In genomic region chr22:16989915-16990314, GRCh38 we compare ENCODE assay signal across 15 cellular contexts. TPM values are rescaled to one million over a fixed set of nuclear protein-coding genes. Genes with fewer than 3 reads are reported as not detected.
DNase-seq lines count a peak whose midpoint lies in the region; ATAC-seq and TF ChIP-seq lines count a peak whose summit lies in the region.
"Had no signal": no experiment of that assay in that cellular context is flagged by ENCODE, and none has a peak within 500 bp of the region (broad histone marks: within the 10 kb centered on the region; RNA-seq: fewer than 3 reads in every experiment).

No MANE protein-coding gene starts in this region.

- H3K27ac ChIP-seq in A673 (ENCODE audit: low read depth, low read length, poor library complexity, severe bottlenecking), result no peak overlapping the region

- H3K4me3 Mint-ChIP-seq in chondrocyte (ENCODE audit: unreplicated experiment) (no peak overlapping the region), natural killer cell (no peak overlapping the region)
- H3K4me3 Mint-ChIP-seq: CD14-positive monocyte; CD8-positive, alpha-beta T cell had no signal

- H3K36me3 ChIP-seq in A673 (ENCODE audit: insufficient read depth, low read length, poor library complexity, severe bottlenecking), result no peaks in the 10 kb centered on the region
- H3K36me3 ChIP-seq: HAP-1 had no signal

- H3K27me3 ChIP-seq in A673 (replicated peaks; ENCODE audit: insufficient read depth, low read depth, low read length, poor library complexity), result peaks cover 27% of the 10 kb centered on the region

- CTCF ChIA-PET in A673 (lab: Charles Lee), result no interaction called here

- H3K9me3 ChIP-seq in A673 (ENCODE audit: low read depth, low read length, poor library complexity, severe bottlenecking), result no peaks in the 10 kb centered on the region
- H3K9me3 ChIP-seq: Caco-2, HAP-1 had no signal

- no peaks in the 10 kb centered on the region for H3K4me1 Mint-ChIP-seq in chondrocyte (ENCODE audit: low read depth)
- peaks cover 0 to 5% of the 10 kb centered on the region in 2 donors for H3K4me1 Mint-ChIP-seq in natural killer cell

- no peaks in the 10 kb centered on the region for H3K4me1 ChIP-seq in A673 (ENCODE audit: insufficient read depth, low read length, poor library complexity, severe bottlenecking)
- H3K4me1 ChIP-seq: Caco-2, HAP-1 had no signal

- H3K36me3 Mint-ChIP-seq in chondrocyte (ENCODE audit: low read depth) (no peaks in the 10 kb centered on the region), natural killer cell (no peaks in the 10 kb centered on the region)
- H3K36me3 Mint-ChIP-seq: CD14-positive monocyte; CD8-positive, alpha-beta T cell had no signal

- no peak overlapping the region for H3K27ac Mint-ChIP-seq in chondrocyte (ENCODE audit: unreplicated experiment)
- H3K27ac Mint-ChIP-seq in natural killer cell, result no peak overlapping the region
- H3K27ac Mint-ChIP-seq: CD14-positive monocyte; CD8-positive, alpha-beta T cell had no signal

- POLR2A ChIA-PET in A673 (lab: Charles Lee; ENCODE audit: low non-redundant PET), result no interaction called here

- peak; percentile 0 for DNase-seq in EH (ENCODE audit: low read depth)
- peak; percentile 41 for DNase-seq in HT1080 (ENCODE audit: low read depth)
- DNase-seq in chondrocyte (ENCODE audit: low spot score), result peak; percentile 43
- DNase-seq in kidney tubule cell (ENCODE audit: low spot score), result peak; percentile 1
- no peak for DNase-seq in GM19238 (ENCODE audit: insufficient read length, low spot score)
- DNase-seq in A673 (ENCODE audit: low spot score), result no peak
- DNase-seq in natural killer cell, result no peak
- DNase-seq: Caco-2; CD8-positive, alpha-beta T cell; DMS53 had no signal

- H3K27me3 Mint-ChIP-seq in chondrocyte (ENCODE audit: low read depth) (no peaks in the 10 kb centered on the region), natural killer cell (ENCODE audit: low read depth in 2 of 2) (peaks cover 6 to 15% of the 10 kb centered on the region in 2 donors)

- H3K9me3 Mint-ChIP-seq in chondrocyte (ENCODE audit: low read depth) (peaks cover 16% of the 10 kb centered on the region), natural killer cell (peaks cover 2 to 4% of the 10 kb centered on the region in 2 donors)
- H3K9me3 Mint-ChIP-seq: CD8-positive, alpha-beta T cell had no signal

- TF ChIP-seq CTCF in chondrocyte (IDR thresholded peaks at IDR 0.05), result no peak
- TF ChIP-seq CTCF in A673 (conservative IDR thresholded peaks at IDR 0.05; ENCODE audit: low read depth, low read length), result no peak
- no peak for TF ChIP-seq CTCF in natural killer cell (IDR thresholded peaks at IDR 0.05)

- intact Hi-C loops in A673 (cut with micrococcal nuclease; ENCODE audit: unreplicated experiment), result loop anchor here (2.0 kb wide), 1 partner anchor 19 kb away; no protein-coding TSS in a partner anchor
- intact Hi-C loops in natural killer cell (cut with micrococcal nuclease), result loop anchor here (10.0 kb wide), 1 partner anchor 65 kb away; no protein-coding TSS in a partner anchor

- ATAC-seq in natural killer cell, result no peak
- ATAC-seq: CD8-positive, alpha-beta T cell; K562 had no signal

- H3K4me3 ChIP-seq in A673 (ENCODE audit: low read depth, low read length, poor library complexity, severe bottlenecking), result no peak overlapping the region
- H3K4me3 ChIP-seq: HAP-1, K562 had no signal

- no TSS peak for BruUV-seq in A673 (replicated peaks; lab: Mats Ljungman, UMichigan)

RNA-seq across cellular contexts. Expression of gene GAB4, which starts 18.1 kb away (rescaled TPM):
- total RNA-seq in HT1080 (2014; rRNA removed; shearing (Covaris generic)), result 0.16 TPM in 1 of 2 replicates, not detected in the other
- 0.06 and 0.20 TPM in 2 replicates for polyA plus RNA-seq in HT1080 (2015; cell fraction: cytosol; rRNA removed)
- polyA plus RNA-seq in HT1080 (2015; cell fraction: nucleus; rRNA removed), result 0.14 and 0.35 TPM in 2 replicates
- total RNA-seq in chondrocyte (not detected in 3 replicates), A673 (2021) (not detected in 2 replicates), natural killer cell (1 to 10 TPM in 2 of 3 donors, under 1 TPM in 1; 0.57 to 4.6 (median 2.7) TPM)
- total RNA-seq: Caco-2 had no signal
- polyA plus RNA-seq: AG04450, BJ, CD14-positive monocyte had no signal

Comparison
In these comparisons a context has a peak if more than half of its experiments do, and no peak if none do; other contexts are left out.
1. DNase-seq: peak in EH (single experiment), HT1080 (single experiment), chondrocyte (single experiment) and kidney tubule cell (single experiment); none in GM19238 (single experiment), A673 (single experiment) and natural killer cell (single experiment).